9 cellular contexts compared by ENCODE assay signal in the genomic region with DNA sequence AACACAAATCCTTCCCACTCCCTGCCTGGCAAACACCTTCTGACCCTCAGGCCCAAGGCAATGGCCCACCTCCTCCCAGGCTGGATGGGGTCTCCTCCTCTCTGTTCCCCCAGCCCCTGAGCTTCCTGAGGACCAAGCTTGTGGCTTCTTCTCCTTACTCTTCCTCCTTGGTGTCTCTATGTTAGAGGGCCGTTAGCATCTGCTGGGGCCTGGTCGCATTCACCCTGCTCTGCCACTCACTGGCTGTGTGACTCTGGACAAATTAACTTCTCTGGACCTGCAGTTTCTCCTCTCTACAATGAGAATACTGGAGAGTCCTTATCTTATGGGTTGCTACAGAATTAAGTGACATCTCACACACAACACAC. TPM values are rescaled to one million over a fixed set of nuclear protein-coding genes. Genes with fewer than 3 reads are reported as not detected.
A peak's percentile ranks its signal among the peaks of the same experiment; 100 is the strongest.
DNase-seq lines count a peak whose midpoint lies in the region; ATAC-seq, FAIRE-seq and TF ChIP-seq lines count a peak whose summit lies in the region.
"Had no signal": no experiment of that assay in that cellular context is flagged by ENCODE, and none has a peak within 500 bp of the region (broad histone marks: within the 10 kb centered on the region; RNA-seq: fewer than 3 reads in every experiment).

No MANE protein-coding gene starts in this region.

- H3K36me3 Mint-ChIP-seq in activated T-cell treated with anti-CD3 and anti-CD28 coated beads, Interleukin-2, amount 50 U/mL, for 4 hours (ENCODE audit: insufficient read depth): no peaks in the 10 kb centered on the region
- no peaks in the 10 kb centered on the region for H3K36me3 Mint-ChIP-seq in astrocyte (ENCODE audit: low read depth, unreplicated experiment)

- H3K27ac Mint-ChIP-seq in astrocyte (ENCODE audit: unreplicated experiment): peak overlapping the region; percentile 93

- no peak for ATAC-seq in activated T-cell treated with anti-CD3 and anti-CD28 coated beads, Interleukin-2, amount 50 U/mL, for 4 hours
- no peak for ATAC-seq in lower lobe of right lung
- no peak for ATAC-seq in GM18498 (IDR thresholded peaks at IDR 0.05; ENCODE audit: unreplicated experiment)

- no peak for TF ChIP-seq CTCF in astrocyte (IDR thresholded peaks at IDR 0.05; ENCODE audit: insufficient read depth, low read depth, low read length)
- no peak for TF ChIP-seq CTCF in lower lobe of right lung (IDR thresholded peaks at IDR 0.05)
- no peak for TF ChIP-seq CTCF in thyroid gland (IDR thresholded peaks at IDR 0.05)

- H3K4me3 ChIP-seq in astrocyte (ENCODE audit: insufficient read depth, low read depth, low read length) (peak overlapping the region; percentile 97), lower lobe of right lung (peak overlapping the region; percentile 72), thyroid gland (replicated peaks in 1 of 3) (peak overlapping the region in 1 of 3 donors; percentile 64)

- TF ChIP-seq POLR2A in thyroid gland (IDR thresholded peaks at IDR 0.05): no peak

- peak overlapping the region; percentile 88 for H3K4me2 ChIP-seq in astrocyte (ENCODE audit: low read length)

- peak overlapping the region; percentile 67 for H3K4me3 Mint-ChIP-seq in activated T-cell treated with anti-CD3 and anti-CD28 coated beads, Interleukin-2, amount 50 U/mL, for 4 hours
- H3K4me3 Mint-ChIP-seq in astrocyte (ENCODE audit: unreplicated experiment): peak overlapping the region; percentile 47

- no peaks in the 10 kb centered on the region for H3K36me3 ChIP-seq in astrocyte (ENCODE audit: insufficient read depth, low read length)
- no peaks in the 10 kb centered on the region for H3K36me3 ChIP-seq in lower lobe of right lung
- no peaks in the 10 kb centered on the region for H3K36me3 ChIP-seq in thyroid gland

- peak overlapping the region; percentile 92 for H3K9ac ChIP-seq in astrocyte (ENCODE audit: low read length)

- DNase-seq in activated T-cell treated with anti-CD3 and anti-CD28 coated beads, Interleukin-2, amount 50 U/mL, for 4 hours: no peak
- DNase-seq in activated T-cell treated with anti-CD3 and anti-CD28 coated beads, Interleukin-2, amount 50 U/mL, for 1 hour: no peak
- DNase-seq in astrocyte (ENCODE audit: low read depth): no peak
- no peak for DNase-seq in lower lobe of right lung
- DNase-seq in thyroid gland: no peak
- DNase-seq in DMS 273 (lab: John Stamatoyannopoulos, UW; ENCODE audit: unreplicated experiment): no peak
- no peak for DNase-seq in COR-L47 (lab: John Stamatoyannopoulos, UW)

- no peak for FAIRE-seq in astrocyte (lab: Jason Lieb, UNC)

- H3K4me1 ChIP-seq in astrocyte (ENCODE audit: insufficient read depth, low read length): peaks cover 50% of the 10 kb centered on the region
- H3K4me1 ChIP-seq in lower lobe of right lung: peaks cover 55% of the 10 kb centered on the region
- peaks cover 47 to 51% of the 10 kb centered on the region in 2 donors for H3K4me1 ChIP-seq in thyroid gland

- no peaks in the 10 kb centered on the region for H3K27me3 Mint-ChIP-seq in activated T-cell treated with anti-CD3 and anti-CD28 coated beads, Interleukin-2, amount 50 U/mL, for 4 hours (ENCODE audit: low read depth)
- peaks cover 7% of the 10 kb centered on the region for H3K27me3 Mint-ChIP-seq in astrocyte (ENCODE audit: low read depth, unreplicated experiment)

- H3K27me3 ChIP-seq in astrocyte (ENCODE audit: insufficient read depth, low read length) (no peaks in the 10 kb centered on the region), lower lobe of right lung (ENCODE audit: low read depth) (no peaks in the 10 kb centered on the region), thyroid gland (no peaks in the 10 kb centered on the region)

- WGBS in thyroid gland, 2 donors: 70 to 93% methylated on average over 2 of the region's 2 CpGs

- intact Hi-C loops in lower lobe of right lung (cut with DNase I): no loop called here
- intact Hi-C loops in thyroid gland (cut with DNase I): loop anchor here (5.0 to 10.0 kb wide), 2 partner anchors 80 to 93 kb away; no protein-coding TSS in a partner anchor

- H3K79me2 ChIP-seq in astrocyte (ENCODE audit: insufficient read depth, low read length): peaks cover 17% of the 10 kb centered on the region

- no peaks in the 10 kb centered on the region for H3K9me3 Mint-ChIP-seq in activated T-cell treated with anti-CD3 and anti-CD28 coated beads, Interleukin-2, amount 50 U/mL, for 4 hours
- H3K9me3 Mint-ChIP-seq in astrocyte (ENCODE audit: unreplicated experiment): peaks cover 3% of the 10 kb centered on the region

- H2AFZ ChIP-seq in astrocyte (ENCODE audit: low read depth, low read length): peak overlapping the region; percentile 42

- H3K27ac ChIP-seq in astrocyte (ENCODE audit: low read depth, low read length) (peak overlapping the region; percentile 92), lower lobe of right lung (peak overlapping the region; percentile 96), thyroid gland (peak overlapping the region; percentile 89 to 98 (median 97))

- H3K4me1 Mint-ChIP-seq in activated T-cell treated with anti-CD3 and anti-CD28 coated beads, Interleukin-2, amount 50 U/mL, for 4 hours (ENCODE audit: low read depth): peaks cover 59% of the 10 kb centered on the region
- peaks cover 33% of the 10 kb centered on the region for H3K4me1 Mint-ChIP-seq in astrocyte (ENCODE audit: low read depth, unreplicated experiment)

- H3K9me3 ChIP-seq in astrocyte (ENCODE audit: insufficient read depth, low read depth, low read length) (no peaks in the 10 kb centered on the region), lower lobe of right lung (no peaks in the 10 kb centered on the region), thyroid gland (no peaks in the 10 kb centered on the region)

- peaks cover 5% of the 10 kb centered on the region for H4K20me1 ChIP-seq in astrocyte (ENCODE audit: insufficient read depth, low read length)

RNA-seq across cellular contexts. Expression of a gene that starts 0.7 kb away (rescaled TPM):
- 100 to 1,000 TPM; 186 to 438 (median 301) TPM for total RNA-seq in activated T-cell treated with anti-CD3 and anti-CD28 coated beads, Interleukin-2, amount 50 U/mL, for 4 hours
- total RNA-seq in astrocyte: 84.2 and 112 TPM in 2 replicates
- 223 TPM for total RNA-seq in lower lobe of right lung
- total RNA-seq in thyroid gland: 100 to 1,000 TPM in 1 of 4 donors, 10 to 100 TPM in 3; 42.8 to 285 (median 54.6) TPM

RNA-seq across cellular contexts. Expression of a gene that starts 17.9 kb away (rescaled TPM):
- 100 to 1,000 TPM in 1 of 3 donors, 10 to 100 TPM in 2; 49.1 to 122 (median 71.4) TPM for total RNA-seq in activated T-cell treated with anti-CD3 and anti-CD28 coated beads, Interleukin-2, amount 50 U/mL, for 4 hours
- total RNA-seq in astrocyte: 10.7 and 11.9 TPM in 2 replicates
- 158 TPM for total RNA-seq in lower lobe of right lung
- total RNA-seq in thyroid gland: 1,000 to 10,000 TPM in 1 of 4 donors, 100 to 1,000 TPM in 3; 111 to 1,129 (median 368) TPM

RNA-seq across cellular contexts. Expression of a gene that starts 18.3 kb away (rescaled TPM):
- total RNA-seq in activated T-cell treated with anti-CD3 and anti-CD28 coated beads, Interleukin-2, amount 50 U/mL, for 4 hours: under 1 TPM in 1 of 3 donors, not detected in 2; 0.35 TPM
- total RNA-seq in astrocyte: not detected in 2 replicates
- total RNA-seq in lower lobe of right lung: not detected
- total RNA-seq in thyroid gland: not detected
- total RNA-seq: glomerular endothelial cell had no signal

RNA-seq across cellular contexts. Expression of a gene that starts 24.8 kb away (rescaled TPM):
- under 1 TPM in 1 of 3 donors, not detected in 2; 0.48 TPM for total RNA-seq in activated T-cell treated with anti-CD3 and anti-CD28 coated beads, Interleukin-2, amount 50 U/mL, for 4 hours
- total RNA-seq in astrocyte: not detected in 2 replicates
- total RNA-seq in lower lobe of right lung: 29.8 TPM
- 10 to 100 TPM in 3 of 4 donors, 1 to 10 TPM in 1; 7.1 to 45.5 (median 33.8) TPM for total RNA-seq in thyroid gland
- total RNA-seq: glomerular endothelial cell had no signal

RNA-seq across cellular contexts. Expression of a gene that starts 30.8 kb away (rescaled TPM):
- total RNA-seq in activated T-cell treated with anti-CD3 and anti-CD28 coated beads, Interleukin-2, amount 50 U/mL, for 4 hours: not detected
- total RNA-seq in astrocyte (not detected in 2 replicates), lower lobe of right lung (4.7 TPM), thyroid gland (10 to 100 TPM in 3 of 4 donors, 1 to 10 TPM in 1; 7.1 to 23.6 (median 16.8) TPM)
- total RNA-seq: glomerular endothelial cell had no signal
